1 cellular context compared by ENCODE assay signal in the genomic region with DNA sequence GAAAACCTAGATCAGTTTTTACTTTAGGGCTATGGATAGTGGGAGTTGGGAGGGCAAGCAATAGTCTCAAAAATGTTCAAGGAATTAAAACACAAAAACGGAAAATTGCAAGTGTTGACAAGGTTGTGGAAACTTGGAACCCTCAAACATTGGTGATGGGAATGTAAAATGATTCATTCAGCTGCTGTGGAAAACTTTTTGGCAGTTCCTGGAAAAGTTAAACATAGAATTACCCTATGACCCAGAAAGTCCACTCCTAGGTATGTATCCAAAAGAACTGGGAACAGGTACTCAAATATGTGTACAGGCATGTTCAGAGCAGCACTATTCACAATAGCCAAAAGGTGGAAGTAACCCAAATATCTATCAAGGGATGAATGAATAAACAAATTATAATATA.
TF ChIP-seq lines count a peak whose summit lies in the region.

No MANE protein-coding gene starts in this region.

TF ChIP-seq in K562, 482 proteins besides CTCF, POLR2A, EP300 and RAD21:
- TF ChIP-seq FOSL1 (tag; conservative IDR thresholded peaks at IDR 0.05) (no peak), HNRNPL (IDR thresholded peaks at IDR 0.05; ENCODE audit: low read depth, low read length) (no peak), RBM25 (IDR thresholded peaks at IDR 0.05; ENCODE audit: low read depth, low read length, severe bottlenecking) (peak; percentile 61), SAFB2 (IDR thresholded peaks at IDR 0.05; ENCODE audit: borderline replicate concordance, low read depth, low read length, severe bottlenecking) (no peak), KDM1A (IDR thresholded peaks at IDR 0.05) (peak in 1 of 2 experiments; percentile 29; a peak in 1 of 4 replicates), NFRKB (IDR thresholded peaks at IDR 0.05; ENCODE audit: low read depth) (no peak), TRIM28 (IDR thresholded peaks at IDR 0.05) (peak; percentile 51; the same call in 1 of the 2 replicates), ZFP36 (IDR thresholded peaks at IDR 0.05; ENCODE audit: low read depth, low read length, partially characterized antibody) (peak; percentile 62)
- TF ChIP-seq, protein P1, sequence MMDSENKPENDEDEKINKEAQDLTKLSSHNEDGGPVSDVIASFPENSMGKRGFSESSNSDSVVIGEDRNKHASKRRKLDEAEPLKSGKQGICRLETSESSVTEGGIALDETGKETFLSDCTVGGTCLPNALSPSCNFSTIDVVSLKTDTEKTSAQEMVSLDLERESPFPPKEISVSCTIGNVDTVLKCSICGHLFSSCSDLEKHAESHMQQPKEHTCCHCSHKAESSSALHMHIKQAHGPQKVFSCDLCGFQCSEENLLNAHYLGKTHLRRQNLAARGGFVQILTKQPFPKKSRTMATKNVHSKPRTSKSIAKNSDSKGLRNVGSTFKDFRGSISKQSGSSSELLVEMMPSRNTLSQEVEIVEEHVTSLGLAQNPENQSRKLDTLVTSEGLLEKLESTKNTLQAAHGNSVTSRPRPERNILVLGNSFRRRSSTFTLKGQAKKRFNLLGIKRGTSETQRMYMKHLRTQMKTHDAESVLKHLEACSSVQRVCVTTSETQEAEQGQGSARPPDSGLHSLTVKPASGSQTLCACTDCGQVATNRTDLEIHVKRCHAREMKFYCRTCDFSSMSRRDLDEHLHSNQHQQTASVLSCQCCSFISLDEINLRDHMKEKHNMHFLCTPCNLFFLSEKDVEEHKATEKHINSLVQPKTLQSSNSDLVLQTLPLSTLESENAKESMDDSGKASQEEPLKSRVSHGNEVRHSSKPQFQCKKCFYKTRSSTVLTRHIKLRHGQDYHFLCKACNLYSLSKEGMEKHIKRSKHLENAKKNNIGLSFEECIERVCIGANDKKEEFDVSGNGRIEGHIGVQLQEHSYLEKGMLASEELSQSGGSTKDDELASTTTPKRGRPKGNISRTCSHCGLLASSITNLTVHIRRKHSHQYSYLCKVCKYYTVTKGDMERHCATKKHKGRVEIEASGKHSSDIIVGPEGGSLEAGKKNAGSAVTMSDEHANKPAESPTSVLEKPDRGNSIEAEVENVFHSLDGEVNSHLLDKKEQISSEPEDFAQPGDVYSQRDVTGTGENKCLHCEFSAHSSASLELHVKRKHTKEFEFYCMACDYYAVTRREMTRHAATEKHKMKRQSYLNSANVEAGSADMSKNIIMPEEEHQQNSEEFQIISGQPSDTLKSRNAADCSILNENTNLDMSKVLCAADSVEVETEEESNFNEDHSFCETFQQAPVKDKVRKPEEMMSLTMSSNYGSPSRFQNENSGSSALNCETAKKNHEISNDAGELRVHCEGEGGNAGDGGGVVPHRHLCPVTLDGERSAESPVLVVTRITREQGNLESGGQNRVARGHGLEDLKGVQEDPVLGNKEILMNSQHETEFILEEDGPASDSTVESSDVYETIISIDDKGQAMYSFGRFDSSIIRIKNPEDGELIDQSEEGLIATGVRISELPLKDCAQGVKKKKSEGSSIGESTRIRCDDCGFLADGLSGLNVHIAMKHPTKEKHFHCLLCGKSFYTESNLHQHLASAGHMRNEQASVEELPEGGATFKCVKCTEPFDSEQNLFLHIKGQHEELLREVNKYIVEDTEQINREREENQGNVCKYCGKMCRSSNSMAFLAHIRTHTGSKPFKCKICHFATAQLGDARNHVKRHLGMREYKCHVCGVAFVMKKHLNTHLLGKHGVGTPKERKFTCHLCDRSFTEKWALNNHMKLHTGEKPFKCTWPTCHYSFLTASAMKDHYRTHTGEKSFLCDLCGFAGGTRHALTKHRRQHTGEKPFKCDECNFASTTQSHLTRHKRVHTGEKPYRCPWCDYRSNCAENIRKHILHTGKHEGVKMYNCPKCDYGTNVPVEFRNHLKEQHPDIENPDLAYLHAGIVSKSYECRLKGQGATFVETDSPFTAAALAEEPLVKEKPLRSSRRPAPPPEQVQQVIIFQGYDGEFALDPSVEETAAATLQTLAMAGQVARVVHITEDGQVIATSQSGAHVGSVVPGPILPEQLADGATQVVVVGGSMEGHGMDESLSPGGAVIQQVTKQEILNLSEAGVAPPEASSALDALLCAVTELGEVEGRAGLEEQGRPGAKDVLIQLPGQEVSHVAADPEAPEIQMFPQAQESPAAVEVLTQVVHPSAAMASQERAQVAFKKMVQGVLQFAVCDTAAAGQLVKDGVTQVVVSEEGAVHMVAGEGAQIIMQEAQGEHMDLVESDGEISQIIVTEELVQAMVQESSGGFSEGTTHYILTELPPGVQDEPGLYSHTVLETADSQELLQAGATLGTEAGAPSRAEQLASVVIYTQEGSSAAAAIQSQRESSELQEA (IDR thresholded peaks at IDR 0.05; ENCODE audit: low read depth): peak; percentile 52; the same call in 1 of the 2 replicates
- TF ChIP-seq, protein P2, sequence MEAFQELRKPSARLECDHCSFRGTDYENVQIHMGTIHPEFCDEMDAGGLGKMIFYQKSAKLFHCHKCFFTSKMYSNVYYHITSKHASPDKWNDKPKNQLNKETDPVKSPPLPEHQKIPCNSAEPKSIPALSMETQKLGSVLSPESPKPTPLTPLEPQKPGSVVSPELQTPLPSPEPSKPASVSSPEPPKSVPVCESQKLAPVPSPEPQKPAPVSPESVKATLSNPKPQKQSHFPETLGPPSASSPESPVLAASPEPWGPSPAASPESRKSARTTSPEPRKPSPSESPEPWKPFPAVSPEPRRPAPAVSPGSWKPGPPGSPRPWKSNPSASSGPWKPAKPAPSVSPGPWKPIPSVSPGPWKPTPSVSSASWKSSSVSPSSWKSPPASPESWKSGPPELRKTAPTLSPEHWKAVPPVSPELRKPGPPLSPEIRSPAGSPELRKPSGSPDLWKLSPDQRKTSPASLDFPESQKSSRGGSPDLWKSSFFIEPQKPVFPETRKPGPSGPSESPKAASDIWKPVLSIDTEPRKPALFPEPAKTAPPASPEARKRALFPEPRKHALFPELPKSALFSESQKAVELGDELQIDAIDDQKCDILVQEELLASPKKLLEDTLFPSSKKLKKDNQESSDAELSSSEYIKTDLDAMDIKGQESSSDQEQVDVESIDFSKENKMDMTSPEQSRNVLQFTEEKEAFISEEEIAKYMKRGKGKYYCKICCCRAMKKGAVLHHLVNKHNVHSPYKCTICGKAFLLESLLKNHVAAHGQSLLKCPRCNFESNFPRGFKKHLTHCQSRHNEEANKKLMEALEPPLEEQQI (IDR thresholded peaks at IDR 0.05): 0 out of 2 replicates have a peak, but pooled peaks have one; percentile 18
